In genomic region chr22:19290400-19291217, GRCh38 we compare ENCODE assay signal across 8 cellular contexts. TPM values are rescaled to one million over a fixed set of nuclear protein-coding genes. Genes with fewer than 3 reads are reported as not detected.
DNase-seq lines count a peak whose midpoint lies in the region; ATAC-seq and TF ChIP-seq lines count a peak whose summit lies in the region.

No MANE protein-coding gene starts in this region.

- TF ChIP-seq EP300 in gastroesophageal sphincter (IDR thresholded peaks at IDR 0.05), result no peak

- no peak for TF ChIP-seq POLR2A in gastroesophageal sphincter (IDR thresholded peaks at IDR 0.05)

- no peak for ATAC-seq in gastroesophageal sphincter
- ATAC-seq in GM18858 (IDR thresholded peaks at IDR 0.05; ENCODE audit: unreplicated experiment), result no peak

- peak overlapping the region; percentile 61 for H3K4me3 ChIP-seq in WERI-Rb-1 (ENCODE audit: low read depth, low read length)
- peak overlapping the region; percentile 85 to 86 for H3K4me3 ChIP-seq in gastroesophageal sphincter

- H3K9me3 Mint-ChIP-seq in activated naive CD4-positive, alpha-beta T cell treated with anti-CD3 and anti-CD28 coated beads for 36 hours, result no peaks in the 10 kb centered on the region

- peaks cover 15% of the 10 kb centered on the region for H3K27me3 Mint-ChIP-seq in activated naive CD4-positive, alpha-beta T cell treated with anti-CD3 and anti-CD28 coated beads for 36 hours (ENCODE audit: low read depth)

- WGBS in gastroesophageal sphincter (ENCODE audit: low coverage in 1 of 2), 2 donors, result 19 to 30% methylated on average over 2 to 20 of the region's 27 CpGs

- peaks cover 13% of the 10 kb centered on the region for H3K4me1 Mint-ChIP-seq in activated naive CD4-positive, alpha-beta T cell treated with anti-CD3 and anti-CD28 coated beads for 36 hours (ENCODE audit: low read depth)

- no peaks in the 10 kb centered on the region for H3K36me3 Mint-ChIP-seq in activated naive CD4-positive, alpha-beta T cell treated with anti-CD3 and anti-CD28 coated beads for 36 hours (ENCODE audit: low read depth)

- peak; percentile 5 for DNase-seq in activated naive CD4-positive, alpha-beta T cell treated with anti-CD3 and anti-CD28 coated beads for 36 hours
- DNase-seq in activated naive CD4-positive, alpha-beta T cell treated with Interleukin-2 at 50 U/mL for 16 hours, result no peak
- DNase-seq in WERI-Rb-1 (no peak), putamen (ENCODE audit: low spot score) (peak; percentile 14), LoVo (ENCODE audit: low spot score) (no peak), NCI-H2081 treated with DMSO at 0.1 percent for 48 hours (lab: John Stamatoyannopoulos, UW) (no peak)

- intact Hi-C loops in activated naive CD4-positive, alpha-beta T cell treated with anti-CD3 and anti-CD28 coated beads for 36 hours (cut with micrococcal nuclease), result loop anchor here (1.0 to 5.0 kb wide), 3 partner anchors 142 to 189 kb away; partner anchors contain the start of genes CDC45, HIRA, MRPL40 and UFD1

- TF ChIP-seq CTCF in WERI-Rb-1 (IDR thresholded peaks at IDR 0.05; ENCODE audit: low read depth, low read length) (no peak), gastroesophageal sphincter (IDR thresholded peaks at IDR 0.05) (no peak)

- peaks cover 0 to 35% (median 16%) of the 10 kb centered on the region in 3 donors for H3K4me1 ChIP-seq in gastroesophageal sphincter

- H3K27me3 ChIP-seq in WERI-Rb-1 (ENCODE audit: insufficient read depth, low read depth, severe bottlenecking), result no peaks in the 10 kb centered on the region
- no peaks in the 10 kb centered on the region for H3K27me3 ChIP-seq in gastroesophageal sphincter

- H3K9me3 ChIP-seq in WERI-Rb-1 (ENCODE audit: severe bottlenecking) (no peaks in the 10 kb centered on the region), gastroesophageal sphincter (no peaks in the 10 kb centered on the region)

- CTCF ChIA-PET in activated naive CD4-positive, alpha-beta T cell treated with anti-CD3 and anti-CD28 coated beads for 36 hours (lab: Charles Lee), result interaction anchor here (0.6 kb wide), 1 partner anchor 1531 kb away, joined by 4 read pairs; no protein-coding TSS in a partner anchor

- no peak overlapping the region; the same call in 1 of the 2 replicates for H3K27ac ChIP-seq in WERI-Rb-1
- H3K27ac ChIP-seq in gastroesophageal sphincter, result peak overlapping the region in 3 of 4 donors; percentile 85 to 90 (median 86)

- no peaks in the 10 kb centered on the region; the same call in 1 of the 2 replicates for H3K36me3 ChIP-seq in WERI-Rb-1
- no peaks in the 10 kb centered on the region for H3K36me3 ChIP-seq in gastroesophageal sphincter

- H3K4me3 Mint-ChIP-seq in activated naive CD4-positive, alpha-beta T cell treated with anti-CD3 and anti-CD28 coated beads for 36 hours, result peak overlapping the region; percentile 71

- H3K27ac Mint-ChIP-seq in activated naive CD4-positive, alpha-beta T cell treated with anti-CD3 and anti-CD28 coated beads for 36 hours, result no peak overlapping the region

RNA-seq across cellular contexts. Expression of gene CLTCL1, which starts 0.9 kb away (rescaled TPM):
- total RNA-seq in activated naive CD4-positive, alpha-beta T cell treated with anti-CD3 and anti-CD28 coated beads for 36 hours, result 1 to 10 TPM in 1 of 2 experiments, under 1 TPM in 1; 0.57 to 1.0 TPM
- 10 to 100 TPM in 1 of 4 donors, 1 to 10 TPM in 3; 5.7 to 11.7 (median 8.4) TPM for total RNA-seq in gastroesophageal sphincter

Comparison
In these comparisons a context has a peak if more than half of its experiments do, and no peak if none do; other contexts are left out.
1. DNase-seq: peak in activated naive CD4-positive, alpha-beta T cell treated with anti-CD3 and anti-CD28 coated beads for 36 hours (single experiment) and putamen (single experiment); none in activated naive CD4-positive, alpha-beta T cell treated with Interleukin-2 at 50 U/mL for 16 hours (single experiment), WERI-Rb-1 (single experiment), LoVo (single experiment) and NCI-H2081 treated with DMSO at 0.1 percent for 48 hours (single experiment).